24 cellular contexts compared by ENCODE assay signal in the genomic region with DNA sequence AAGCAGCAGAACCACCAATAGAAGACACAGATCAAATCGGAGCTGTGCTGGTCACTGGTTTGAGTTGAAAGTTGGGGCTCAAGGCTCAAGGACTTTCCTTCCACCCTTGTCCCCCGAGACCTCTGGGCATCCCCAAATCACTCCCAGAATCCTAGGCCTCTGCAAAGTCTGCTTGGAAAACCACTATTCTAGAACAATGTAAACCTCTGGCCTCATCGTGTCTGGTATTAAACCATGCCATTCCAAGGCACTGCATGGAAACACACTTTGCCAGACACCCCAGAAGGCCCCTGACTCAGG.
"Had no signal": no experiment of that assay in that cellular context is flagged by ENCODE, and none has a peak within 500 bp of the region (broad histone marks: within the 10 kb centered on the region; RNA-seq: fewer than 3 reads in every experiment).

No MANE protein-coding gene starts in this region.

- H3K4me3 ChIP-seq: ascending aorta, breast epithelium, cardiac muscle cell had no signal

- H3K36me3 ChIP-seq: ascending aorta, breast epithelium, cardiac muscle cell had no signal

- H3K4me3 Mint-ChIP-seq: activated CD4-positive, alpha-beta T cell treated with anti-CD3 and anti-CD28 coated beads for 36 hours; activated CD4-positive, alpha-beta T cell treated with anti-CD3 and anti-CD28 coated beads, Interleukin-2, amount 10 ng/mL, durations not matched to agents 24 days and 14 days; activated CD8-positive, alpha-beta T cell treated with anti-CD3 and anti-CD28 coated beads, Interleukin-2, amount 10 ng/mL, durations not matched to agents 7 days and 5 days; activated naive CD4-positive, alpha-beta T cell treated with anti-CD3 and anti-CD28 coated beads, Interleukin-2, amount 10 ng/mL, durations not matched to agents 7 days and 5 days; activated naive CD8-positive, alpha-beta T cell treated with anti-CD3 and anti-CD28 coated beads, Interleukin-2, amount 10 ng/mL, durations not matched to agents 7 days and 5 days; activated T-cell treated with anti-CD3 and anti-CD28 coated beads, Interleukin-2, amount 50 U/mL, for 24 hours; activated T-cell treated with anti-CD3 and anti-CD28 coated beads, Interleukin-2, amount 50 U/mL, for 72 hours; brain; central memory CD8-positive, alpha-beta T cell had no signal

- H3K36me3 Mint-ChIP-seq: activated naive CD4-positive, alpha-beta T cell treated with anti-CD3 and anti-CD28 coated beads, Interleukin-2, amount 10 ng/mL, durations not matched to agents 7 days and 5 days; activated naive CD4-positive, alpha-beta T cell treated with anti-CD3 and anti-CD28 coated beads, Interleukin-2, amount 50 U/mL, for 72 hours; activated naive CD8-positive, alpha-beta T cell treated with anti-CD3 and anti-CD28 coated beads, Interleukin-2, amount 10 ng/mL, durations not matched to agents 7 days and 5 days; brain had no signal

- H3K4me1 Mint-ChIP-seq: activated CD4-positive, alpha-beta T cell treated with anti-CD3 and anti-CD28 coated beads for 36 hours; central memory CD8-positive, alpha-beta T cell had no signal

- H3K4me1 ChIP-seq: ascending aorta, breast epithelium had no signal

- H3K27me3 Mint-ChIP-seq: activated CD4-positive, alpha-beta T cell treated with anti-CD3 and anti-CD28 coated beads for 36 hours; activated T-cell treated with anti-CD3 and anti-CD28 coated beads, Interleukin-2, amount 50 U/mL, for 24 hours; brain had no signal

- H3K9me3 ChIP-seq: ascending aorta, breast epithelium had no signal

- DNase-seq: activated CD4-positive, alpha-beta T cell treated with anti-CD3 and anti-CD28 coated beads for 36 hours; activated CD4-positive, alpha-beta T cell treated with anti-CD3 and anti-CD28 coated beads, Interleukin-2, amount 10 ng/mL, durations not matched to agents 24 days and 14 days; activated CD4-positive, CD25-positive, alpha-beta regulatory T cell; activated CD4-positive, CD25-positive, alpha-beta regulatory T cell treated with anti-CD3 and anti-CD28 coated beads, Interleukin-2, amount 50 U/mL, for 72 hours; activated CD8-positive, alpha-beta T cell treated with anti-CD3 and anti-CD28 coated beads, Interleukin-2, amount 10 ng/mL, durations not matched to agents 7 days and 5 days; activated gamma-delta T cell; activated naive CD4-positive, alpha-beta T cell; activated naive CD4-positive, alpha-beta T cell treated with anti-CD3 and anti-CD28 coated beads, Interleukin-2, amount 10 ng/mL, durations not matched to agents 7 days and 5 days; activated naive CD8-positive, alpha-beta T cell treated with anti-CD3 and anti-CD28 coated beads, Interleukin-2, amount 10 ng/mL, durations not matched to agents 7 days and 5 days; activated T-cell treated with anti-CD3 and anti-CD28 coated beads for 4 hours; activated T-cell treated with anti-CD3 and anti-CD28 coated beads, Interleukin-2, amount 50 U/mL, for 24 hours; activated T-cell treated with anti-CD3 and anti-CD28 coated beads, Interleukin-2, amount 50 U/mL, for 72 hours; cortex of kidney; dermis blood vessel endothelial cell; effector CD8-positive, alpha-beta T cell; foreskin fibroblast; T-helper 2 cell had no signal

- H3K27me3 ChIP-seq: ascending aorta, breast epithelium, cardiac muscle cell had no signal

- H3K9me3 Mint-ChIP-seq: activated naive CD4-positive, alpha-beta T cell treated with anti-CD3 and anti-CD28 coated beads, Interleukin-2, amount 10 ng/mL, durations not matched to agents 7 days and 5 days; activated naive CD4-positive, alpha-beta T cell treated with anti-CD3 and anti-CD28 coated beads, Interleukin-2, amount 50 U/mL, for 72 hours; activated T-cell treated with anti-CD3 and anti-CD28 coated beads, Interleukin-2, amount 50 U/mL, for 24 hours; activated T-cell treated with anti-CD3 and anti-CD28 coated beads, Interleukin-2, amount 50 U/mL, for 72 hours; brain; central memory CD8-positive, alpha-beta T cell had no signal

- H3K27ac ChIP-seq: ascending aorta, breast epithelium, cardiac muscle cell, epithelial cell of prostate had no signal

- H3K27ac Mint-ChIP-seq: activated CD4-positive, alpha-beta T cell treated with anti-CD3 and anti-CD28 coated beads for 36 hours; activated CD4-positive, alpha-beta T cell treated with anti-CD3 and anti-CD28 coated beads, Interleukin-2, amount 10 ng/mL, durations not matched to agents 24 days and 14 days; activated CD8-positive, alpha-beta T cell treated with anti-CD3 and anti-CD28 coated beads, Interleukin-2, amount 10 ng/mL, durations not matched to agents 7 days and 5 days; activated naive CD4-positive, alpha-beta T cell treated with anti-CD3 and anti-CD28 coated beads, Interleukin-2, amount 10 ng/mL, durations not matched to agents 7 days and 5 days; activated naive CD4-positive, alpha-beta T cell treated with anti-CD3 and anti-CD28 coated beads, Interleukin-2, amount 50 U/mL, for 72 hours; activated naive CD8-positive, alpha-beta T cell treated with anti-CD3 and anti-CD28 coated beads, Interleukin-2, amount 10 ng/mL, durations not matched to agents 7 days and 5 days; activated T-cell treated with anti-CD3 and anti-CD28 coated beads, Interleukin-2, amount 50 U/mL, for 24 hours; activated T-cell treated with anti-CD3 and anti-CD28 coated beads, Interleukin-2, amount 50 U/mL, for 72 hours; brain had no signal
